13 cellular contexts compared by ENCODE assay signal in genomic region chr6:120935007-120935406, GRCh38.
DNase-seq lines count a peak whose midpoint lies in the region; ATAC-seq and TF ChIP-seq lines count a peak whose summit lies in the region.
"Had no signal": no experiment of that assay in that cellular context is flagged by ENCODE, and none has a peak within 500 bp of the region (broad histone marks: within the 10 kb centered on the region; RNA-seq: fewer than 3 reads in every experiment).

No MANE protein-coding gene starts in this region.

- no peak overlapping the region for H4K5ac ChIP-seq in H9 (ENCODE audit: insufficient read length, low read depth, low read length)

- no peak overlapping the region for H2BK12ac ChIP-seq in H9 (ENCODE audit: insufficient read length, low read depth, low read length)

- no CpG with 5 or more reads among the region's 2 CpGs for WGBS in H9 (ENCODE audit: extremely low coverage, insufficient read length, low lambda C conversion rate)

- H3K79me1 ChIP-seq in H9 (ENCODE audit: insufficient read depth, low read depth, low read length, poor library complexity, severe bottlenecking): no peaks in the 10 kb centered on the region

- H2BK120ac ChIP-seq in H9 (ENCODE audit: low read depth, low read length, poor library complexity, severe bottlenecking): no peak overlapping the region

- H2BK20ac ChIP-seq in H9 (ENCODE audit: low read depth, low read length, poor library complexity, severe bottlenecking): no peak overlapping the region

- H3K9me3 Mint-ChIP-seq in GM23338: no peaks in the 10 kb centered on the region
- no peaks in the 10 kb centered on the region for H3K9me3 Mint-ChIP-seq in H9

- no peaks in the 10 kb centered on the region for H3K9me2 ChIP-seq in GM23338 (ENCODE audit: insufficient read depth)

- peaks cover 5% of the 10 kb centered on the region for H3K27me3 Mint-ChIP-seq in GM23338 (ENCODE audit: insufficient read depth, low read depth, poor library complexity)
- peaks cover 5% of the 10 kb centered on the region for H3K27me3 Mint-ChIP-seq in H9 (ENCODE audit: low read depth)
- H3K27me3 Mint-ChIP-seq: CD4-positive, alpha-beta memory T cell had no signal

- H3K14ac ChIP-seq in H9 (ENCODE audit: insufficient read depth, low read length): no peak overlapping the region

- H3K4me2 ChIP-seq in GM23338 (peak overlapping the region; percentile 37), H9 (ENCODE audit: insufficient read depth, insufficient read length, low read length) (peak overlapping the region; percentile 17)

- no peaks in the 10 kb centered on the region for H4K20me1 ChIP-seq in GM23338 (replicated peaks; ENCODE audit: insufficient read depth)
- no peaks in the 10 kb centered on the region for H4K20me1 ChIP-seq in H9 (ENCODE audit: control insufficient read depth, insufficient read depth, insufficient read length)

- no peak overlapping the region for H2AK5ac ChIP-seq in H9 (ENCODE audit: insufficient read length, low read length)

- H3K27me3 ChIP-seq in GM23338 (ENCODE audit: insufficient read depth): peaks cover 21% of the 10 kb centered on the region
- H3K27me3 ChIP-seq in H9 (ENCODE audit: insufficient read depth, low read length): no peaks in the 10 kb centered on the region

- H2BK5ac ChIP-seq in H9 (ENCODE audit: insufficient read length, low read length): no peak overlapping the region

- no peak overlapping the region for H3K27ac Mint-ChIP-seq in GM23338
- H3K27ac Mint-ChIP-seq in H9: no peak overlapping the region
- H3K27ac Mint-ChIP-seq: CD4-positive, alpha-beta memory T cell had no signal

- no peak overlapping the region for H3T11ph ChIP-seq in H9 (ENCODE audit: low read length)

- H3K27ac ChIP-seq in GM23338 (ENCODE audit: low read depth) (no peak overlapping the region), H9 (ENCODE audit: insufficient read length, low read depth, low read length) (no peak overlapping the region)

- no peak overlapping the region for H3K4me3 Mint-ChIP-seq in GM23338
- no peak overlapping the region for H3K4me3 Mint-ChIP-seq in H9
- H3K4me3 Mint-ChIP-seq: CD4-positive, alpha-beta memory T cell had no signal

- peak; percentile 28; the same call in 1 of the 3 replicates for ATAC-seq in GM23338
- no peak for ATAC-seq in GM21619 (IDR thresholded peaks at IDR 0.05; ENCODE audit: unreplicated experiment)
- no peak for ATAC-seq in HG03457 (IDR thresholded peaks at IDR 0.05; ENCODE audit: unreplicated experiment)

- DNase-seq in GM23338 (ENCODE audit: low spot score): peak; percentile 16
- DNase-seq in H9: no peak
- DNase-seq in kidney glomerular epithelial cell (lab: John Stamatoyannopoulos, UW): no peak
- DNase-seq: C1 segment of cervical spinal cord; Calu3; CD4-positive, alpha-beta memory T cell; COR-L47; DMS53; DMS79 treated with DMSO at 0.1 percent for 48 hours; HCEC 1CT had no signal

- no peak overlapping the region for H4K8ac ChIP-seq in H9 (replicated peaks; ENCODE audit: insufficient read length, low read depth, low read length)

- no peak for TF ChIP-seq CTCF in GM23338 (conservative IDR thresholded peaks at IDR 0.05; ENCODE audit: low read depth in 2 of 2)
- TF ChIP-seq CTCF in H9 (conservative IDR thresholded peaks at IDR 0.05): no peak

- no peak overlapping the region for H3K23ac ChIP-seq in H9 (ENCODE audit: insufficient read length, low read depth, low read length)

- H3K9me3 ChIP-seq in H9 (ENCODE audit: control insufficient read depth, low read depth, low read length): no peaks in the 10 kb centered on the region
- H3K9me3 ChIP-seq in iPS-18c (ENCODE audit: control insufficient read depth, insufficient read depth, low read length): no peaks in the 10 kb centered on the region

- H3F3A ChIP-seq in GM23338 (replicated peaks; ENCODE audit: low read depth): no peaks in the 10 kb centered on the region

- H3K23me2 ChIP-seq in H9 (ENCODE audit: insufficient read length, low read depth, low read length, poor library complexity, severe bottlenecking): no peaks in the 10 kb centered on the region

- peaks cover 45% of the 10 kb centered on the region for H3K4me1 ChIP-seq in GM23338 (ENCODE audit: insufficient read depth)
- peaks cover 4% of the 10 kb centered on the region; the same call in 1 of the 2 replicates for H3K4me1 ChIP-seq in H9 (ENCODE audit: insufficient read depth, low read length)

- H3K36me3 Mint-ChIP-seq in GM23338 (ENCODE audit: low read depth) (no peaks in the 10 kb centered on the region), H9 (ENCODE audit: insufficient read depth in 1 of 3, low read depth in 3 of 3) (no peaks in the 10 kb centered on the region)
- H3K36me3 Mint-ChIP-seq: CD4-positive, alpha-beta memory T cell had no signal

- no peak overlapping the region for H2BK15ac ChIP-seq in H9 (ENCODE audit: low read depth, low read length)

- H2AFZ ChIP-seq in GM23338: no peak overlapping the region
- no peak overlapping the region for H2AFZ ChIP-seq in H9 (ENCODE audit: low read length)

- H3K79me2 ChIP-seq in GM23338 (replicated peaks; ENCODE audit: insufficient read depth) (no peaks in the 10 kb centered on the region), H9 (ENCODE audit: insufficient read depth, low read length) (no peaks in the 10 kb centered on the region)

- H3K4me3 ChIP-seq in GM23338 (no peak overlapping the region), iPS-18c (ENCODE audit: insufficient read depth, low read depth, low read length) (0 out of 2 replicates have a peak overlapping the region, but pooled peaks have one; percentile 17)

- no peak overlapping the region for H3K9ac ChIP-seq in H9 (ENCODE audit: extremely low read depth, insufficient read length, low read length)

- no peak overlapping the region for H3K4ac ChIP-seq in H9 (ENCODE audit: low read depth, low read length)

- no peaks in the 10 kb centered on the region for H3K36me3 ChIP-seq in GM23338 (ENCODE audit: insufficient read depth)

- no peak overlapping the region for H3K56ac ChIP-seq in H9 (ENCODE audit: insufficient read length, low read depth, low read length)

- H4K91ac ChIP-seq in H9 (ENCODE audit: insufficient read length, low read depth, low read length): no peak overlapping the region

- H3K4me1 Mint-ChIP-seq in GM23338: peaks cover 46% of the 10 kb centered on the region
- H3K4me1 Mint-ChIP-seq in H9: peaks cover 56 to 58% of the 10 kb centered on the region in 2 experiments
- H3K4me1 Mint-ChIP-seq: CD4-positive, alpha-beta memory T cell had no signal

- H3K18ac ChIP-seq in H9 (ENCODE audit: insufficient read length, low read depth, low read length): no peak overlapping the region

TF ChIP-seq in GM23338, 12 proteins besides CTCF, POLR2A, EP300 and RAD21:
- TF ChIP-seq NANOG (IDR thresholded peaks at IDR 0.05; ENCODE audit: borderline replicate concordance): no peak
- TF ChIP-seq ZNF114 (CRISPR knock-in tag; IDR thresholded peaks at IDR 0.05): no peak
- no peak for TF ChIP-seq ZNF462 (CRISPR knock-in tag; IDR thresholded peaks at IDR 0.05)
